ENCODE assay signal across 8 cellular contexts in genomic region chr22:45645526-45646414, GRCh38. TPM values are rescaled to one million over a fixed set of nuclear protein-coding genes. Genes with fewer than 3 reads are reported as not detected.
DNase-seq lines count a peak whose midpoint lies in the region; ATAC-seq and TF ChIP-seq lines count a peak whose summit lies in the region.

No MANE protein-coding gene starts in this region.

- DNase-seq in NCI-H1694 treated with DMSO at 0.1 percent for 48 hours (lab: John Stamatoyannopoulos, UW): peak; percentile 39
- no peak for DNase-seq in NCI-H1694 (lab: John Stamatoyannopoulos, UW)
- DNase-seq in NCI-H1105 treated with DMSO at 0.1 percent for 48 hours (lab: John Stamatoyannopoulos, UW): peak; percentile 38
- DNase-seq in activated B cell treated with CpG ODN at 0.5 μM for 24 hours: peak; percentile 80
- peak; percentile 68 to 73 for DNase-seq in T47D (ENCODE audit: low read depth in 1 of 2, low spot score in 1 of 2)
- peak; percentile 85 for DNase-seq in islet precursor cell
- peak; percentile 70 to 82 for DNase-seq in stimulated activated CD4-positive, alpha-beta T cell treated with anti-CD3 and anti-CD28 coated beads, Interleukin-1b, Interleukin-23, amount 100 ng/mL, for 4 hours (ENCODE audit: low read depth in 2 of 2)

- POLR2A ChIA-PET in activated B cell treated with CpG ODN at 0.5 μM for 24 hours (lab: Charles Lee): no interaction called here

- H3K27me3 Mint-ChIP-seq in activated B cell treated with CpG ODN at 0.5 μM for 24 hours: peaks cover 46% of the 10 kb centered on the region

- TF ChIP-seq CTCF in activated B cell treated with CpG ODN at 0.5 μM for 24 hours (IDR thresholded peaks at IDR 0.05): peak; percentile 44

- no peaks in the 10 kb centered on the region for H3K9me3 Mint-ChIP-seq in activated B cell treated with CpG ODN at 0.5 μM for 24 hours

- no peaks in the 10 kb centered on the region for H3K36me3 Mint-ChIP-seq in activated B cell treated with CpG ODN at 0.5 μM for 24 hours (ENCODE audit: low read depth)

- peaks cover 2% of the 10 kb centered on the region for H3K4me1 Mint-ChIP-seq in activated B cell treated with CpG ODN at 0.5 μM for 24 hours

- CTCF ChIA-PET in activated B cell treated with CpG ODN at 0.5 μM for 24 hours (lab: Charles Lee): interaction anchor here (1.2 to 1.3 kb wide), 2 partner anchors 218 to 471 kb away, joined by 3 to 4 read pairs; no protein-coding TSS in a partner anchor

- ATAC-seq in activated B cell treated with CpG ODN at 0.5 μM for 24 hours (ENCODE audit: low read depth) (peak; percentile 97), HG03354 (IDR thresholded peaks at IDR 0.05; ENCODE audit: poor library complexity, severe bottlenecking, unreplicated experiment) (no peak)

- intact Hi-C loops in activated B cell treated with CpG ODN at 0.5 μM for 24 hours (cut with micrococcal nuclease): loop anchor here (1.0 to 5.0 kb wide), 4 partner anchors 67 to 472 kb away; no protein-coding TSS in a partner anchor

- no peak overlapping the region for H3K27ac Mint-ChIP-seq in activated B cell treated with CpG ODN at 0.5 μM for 24 hours

- in situ Hi-C loops in T47D (cut with HindIII; ENCODE audit: low pct_unique_long_range_greater_than_20kb, low sequenced_read_pairs): no loop called here

- H3K4me3 Mint-ChIP-seq in activated B cell treated with CpG ODN at 0.5 μM for 24 hours: no peak overlapping the region

RNA-seq across cellular contexts. Expression of gene ATXN10, which starts 25.9 kb away (rescaled TPM):
- 99.7 and 110 TPM in 2 replicates for total RNA-seq in activated B cell treated with CpG ODN at 0.5 μM for 24 hours
